1 cellular context compared by ENCODE assay signal in the genomic region with DNA sequence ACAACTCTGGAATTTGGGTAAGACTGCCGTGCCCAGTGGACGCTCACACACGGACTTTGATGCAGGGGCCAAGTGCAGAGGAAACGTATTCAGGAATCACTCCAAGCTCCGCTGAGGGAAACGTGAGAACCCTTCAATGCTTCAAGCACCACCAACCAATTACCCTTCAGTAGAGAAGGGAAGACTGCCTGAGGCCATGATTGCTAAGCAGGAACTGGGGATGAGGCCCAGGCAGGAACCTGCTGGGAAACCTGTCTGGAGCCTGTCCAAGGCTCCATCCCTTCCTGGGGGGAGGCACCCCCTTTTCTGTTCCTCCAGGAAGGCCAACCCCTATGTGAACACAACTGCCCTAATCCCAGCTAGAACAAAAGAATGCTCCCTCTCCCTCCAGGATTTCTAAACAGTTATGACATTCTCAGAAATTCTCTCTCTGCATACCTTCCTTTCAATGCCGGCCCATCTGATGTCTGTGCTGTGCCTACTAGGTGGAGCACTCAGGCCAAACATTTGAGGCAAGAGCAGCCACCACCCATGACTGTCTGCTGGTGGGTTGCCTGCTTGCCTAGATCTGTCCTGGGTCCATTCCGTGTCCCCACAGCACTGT.
TF ChIP-seq lines count a peak whose summit lies in the region.

No MANE protein-coding gene starts in this region.

TF ChIP-seq in HepG2, 621 proteins besides CTCF, POLR2A, EP300 and RAD21:
- no peak for TF ChIP-seq ARID4A (CRISPR knock-in tag; IDR thresholded peaks at IDR 0.05; ENCODE audit: borderline replicate concordance)
- TF ChIP-seq ZNF746 (CRISPR knock-in tag; IDR thresholded peaks at IDR 0.05), result no peak
